In genomic region chr3:194075802-194076460, GRCh38 we compare ENCODE assay signal across 14 cellular contexts.
A peak's percentile ranks its signal among the peaks of the same experiment; 100 is the strongest.
DNase-seq lines count a peak whose midpoint lies in the region; ATAC-seq and TF ChIP-seq lines count a peak whose summit lies in the region.
"Had no signal": no experiment of that assay in that cellular context is flagged by ENCODE, and none has a peak within 500 bp of the region (broad histone marks: within the 10 kb centered on the region; RNA-seq: fewer than 3 reads in every experiment).

No MANE protein-coding gene starts in this region.

- no peak for ATAC-seq in body of pancreas
- no peak for ATAC-seq in HG02623 (IDR thresholded peaks at IDR 0.05; ENCODE audit: unreplicated experiment)
- ATAC-seq in activated T-cell treated with anti-CD3 and anti-CD28 coated beads, Interleukin-2, amount 50 U/mL, for 72 hours (replicated peaks in 1 of 2) = no peak
- ATAC-seq: activated CD8-positive, alpha-beta T cell treated with anti-CD3 and anti-CD28 coated beads, Interleukin-2, amount 10 ng/mL, durations not matched to agents 7 days and 5 days had no signal

- no peak overlapping the region for H3K4me3 Mint-ChIP-seq in nephron progenitor cell
- H3K4me3 Mint-ChIP-seq in activated T-cell treated with anti-CD3 and anti-CD28 coated beads, Interleukin-2, amount 50 U/mL, for 72 hours = no peak overlapping the region
- H3K4me3 Mint-ChIP-seq: activated CD8-positive, alpha-beta T cell treated with anti-CD3 and anti-CD28 coated beads, Interleukin-2, amount 10 ng/mL, durations not matched to agents 7 days and 5 days; dendritic cell treated with granulocyte-macrophage colony-stimulating factor and Interleukin-4, amounts not matched to agents 40 ng/mL and 50 ng/mL, for 4 days had no signal

- TF ChIP-seq POLR2A in body of pancreas (IDR thresholded peaks at IDR 0.05) = no peak

- WGBS in body of pancreas, 2 donors = 43 to 49% methylated on average over 6 of the region's 6 CpGs

- no peaks in the 10 kb centered on the region for H3K9me3 ChIP-seq in body of pancreas
- H3K9me3 ChIP-seq: transverse colon had no signal

- no peaks in the 10 kb centered on the region for H3K27me3 ChIP-seq in body of pancreas
- H3K27me3 ChIP-seq: transverse colon had no signal

- no peak overlapping the region for H3K4me3 ChIP-seq in GM12875 (ENCODE audit: low read depth, low read length)
- no peak overlapping the region for H3K4me3 ChIP-seq in body of pancreas
- H3K4me3 ChIP-seq: transverse colon had no signal

- H3K27ac ChIP-seq in body of pancreas = peak overlapping the region in 1 of 4 donors; percentile 10
- H3K27ac ChIP-seq: transverse colon had no signal

- intact Hi-C loops in body of pancreas (cut with DNase I) = no loop called here

- H3K4me1 ChIP-seq in body of pancreas = peaks cover 41% of the 10 kb centered on the region

- no peaks in the 10 kb centered on the region for H3K36me3 ChIP-seq in body of pancreas (replicated peaks in 1 of 2; ENCODE audit: insufficient read depth in 1 of 2, low read depth in 2 of 2)
- H3K36me3 ChIP-seq: transverse colon had no signal

- H3K27me3 Mint-ChIP-seq in nephron progenitor cell (ENCODE audit: low read depth, poor library complexity) = peaks cover 15% of the 10 kb centered on the region
- peaks cover 56% of the 10 kb centered on the region for H3K27me3 Mint-ChIP-seq in activated T-cell treated with anti-CD3 and anti-CD28 coated beads, Interleukin-2, amount 50 U/mL, for 72 hours (ENCODE audit: low read depth)

- H3K9me3 Mint-ChIP-seq in nephron progenitor cell = peaks cover 8% of the 10 kb centered on the region
- no peaks in the 10 kb centered on the region for H3K9me3 Mint-ChIP-seq in activated T-cell treated with anti-CD3 and anti-CD28 coated beads, Interleukin-2, amount 50 U/mL, for 72 hours
- H3K9me3 Mint-ChIP-seq: dendritic cell treated with granulocyte-macrophage colony-stimulating factor and Interleukin-4, amounts not matched to agents 40 ng/mL and 50 ng/mL, for 4 days had no signal

- TF ChIP-seq CTCF in GM12875 (IDR thresholded peaks at IDR 0.05; ENCODE audit: borderline replicate concordance, insufficient read depth, low read depth, low read length) = 0 out of 2 replicates have a peak, but pooled peaks have one; percentile 10
- peak in 2 of 7 experiments; percentile 5 to 11 for TF ChIP-seq CTCF in body of pancreas (IDR thresholded peaks at IDR 0.05)
- no peak for TF ChIP-seq CTCF in nephron progenitor cell (IDR thresholded peaks at IDR 0.05)

- H3K36me3 Mint-ChIP-seq in nephron progenitor cell (ENCODE audit: low read depth) = no peaks in the 10 kb centered on the region
- H3K36me3 Mint-ChIP-seq in activated T-cell treated with anti-CD3 and anti-CD28 coated beads, Interleukin-2, amount 50 U/mL, for 72 hours (ENCODE audit: insufficient read depth in 2 of 2) = no peaks in the 10 kb centered on the region

- DNase-seq in NCI-H146 (lab: John Stamatoyannopoulos, UW) (peak; percentile 66), body of pancreas (peak in 3 of 4 donors; percentile 33 to 40 (median 35)), nephron progenitor cell (no peak), CD1c-positive myeloid dendritic cell (ENCODE audit: extremely low spot score) (no peak), NCI-H748 treated with DMSO at 0.1 percent for 48 hours (lab: John Stamatoyannopoulos, UW) (no peak)
- DNase-seq in activated T-cell treated with anti-CD3 and anti-CD28 coated beads, Interleukin-2, amount 50 U/mL, for 72 hours = no peak
- DNase-seq: activated CD8-positive, alpha-beta T cell treated with anti-CD3 and anti-CD28 coated beads, Interleukin-2, amount 10 ng/mL, durations not matched to agents 7 days and 5 days; activated effector memory CD4-positive, alpha-beta T cell treated with Interleukin-2 at 50 U/mL for 16 hours; hippocampal formation; stimulated activated CD4-positive, alpha-beta T cell treated with anti-CD3 and anti-CD28 coated beads, Interleukin-2, amount 100 ng/mL, for 24 hours; transverse colon had no signal

- peak overlapping the region; percentile 31 for H3K27ac Mint-ChIP-seq in nephron progenitor cell
- no peak overlapping the region for H3K27ac Mint-ChIP-seq in activated T-cell treated with anti-CD3 and anti-CD28 coated beads, Interleukin-2, amount 50 U/mL, for 72 hours
- H3K27ac Mint-ChIP-seq: activated CD8-positive, alpha-beta T cell treated with anti-CD3 and anti-CD28 coated beads, Interleukin-2, amount 10 ng/mL, durations not matched to agents 7 days and 5 days had no signal

- H3K4me1 Mint-ChIP-seq in nephron progenitor cell = peaks cover 84% of the 10 kb centered on the region
- H3K4me1 Mint-ChIP-seq in activated T-cell treated with anti-CD3 and anti-CD28 coated beads, Interleukin-2, amount 50 U/mL, for 72 hours (ENCODE audit: low read depth) = peaks cover 7% of the 10 kb centered on the region

Comparison
In these comparisons a context has a peak if more than half of its experiments do, and no peak if none do; other contexts are left out.
1. DNase-seq: peak in NCI-H146 (single experiment) and body of pancreas (3 of 4); none in nephron progenitor cell (single experiment), CD1c-positive myeloid dendritic cell (single experiment), activated T-cell treated with anti-CD3 and anti-CD28 coated beads, Interleukin-2, amount 50 U/mL, for 72 hours (0 of 2) and NCI-H748 treated with DMSO at 0.1 percent for 48 hours (single experiment).